ENCODE assay signal across 21 cellular contexts in genomic region chr16:11229906-11230305, GRCh38. TPM values are rescaled to one million over a fixed set of nuclear protein-coding genes. Genes with fewer than 3 reads are reported as not detected.
DNase-seq lines count a peak whose midpoint lies in the region; ATAC-seq and TF ChIP-seq lines count a peak whose summit lies in the region.
"Had no signal": no experiment of that assay in that cellular context is flagged by ENCODE, and none has a peak within 500 bp of the region (broad histone marks: within the 10 kb centered on the region; RNA-seq: fewer than 3 reads in every experiment).

No MANE protein-coding gene starts in this region.

- no peak overlapping the region for H3K4me3 ChIP-seq in CD4-positive, CD25-positive, alpha-beta regulatory T cell (ENCODE audit: low read depth, low read length)
- no peak overlapping the region for H3K4me3 ChIP-seq in DND-41 (ENCODE audit: low read depth in 1 of 2, low read length in 2 of 2)
- H3K4me3 ChIP-seq: heart right ventricle had no signal

- no peak for ATAC-seq in CD4-positive, CD25-positive, alpha-beta regulatory T cell (ENCODE audit: low read depth in 2 of 2)
- ATAC-seq in DND-41 (ENCODE audit: insufficient read depth, low read depth) (no peak), left colon (peak; percentile 48), GM18520 (IDR thresholded peaks at IDR 0.05; ENCODE audit: unreplicated experiment) (no peak)
- ATAC-seq: HCT116, heart right ventricle had no signal

- H3K4me3 Mint-ChIP-seq in CD4-positive, CD25-positive, alpha-beta regulatory T cell = no peak overlapping the region
- H3K4me3 Mint-ChIP-seq in activated CD4-positive, alpha-beta memory T cell treated with anti-CD3 and anti-CD28 coated beads for 36 hours = no peak overlapping the region

- no peaks in the 10 kb centered on the region for H3K9me3 Mint-ChIP-seq in CD4-positive, CD25-positive, alpha-beta regulatory T cell
- H3K9me3 Mint-ChIP-seq in activated CD4-positive, alpha-beta memory T cell treated with anti-CD3 and anti-CD28 coated beads for 36 hours = no peaks in the 10 kb centered on the region

- intact Hi-C loops in activated CD4-positive, alpha-beta memory T cell treated with anti-CD3 and anti-CD28 coated beads for 36 hours (cut with micrococcal nuclease) = no loop called here
- intact Hi-C loops in left colon (cut with DNase I, micrococcal nuclease) = no loop called here

- H2AFZ ChIP-seq in DND-41 (ENCODE audit: low read depth, low read length) = no peak overlapping the region

- H3K36me3 Mint-ChIP-seq in CD4-positive, CD25-positive, alpha-beta regulatory T cell = no peaks in the 10 kb centered on the region
- H3K36me3 Mint-ChIP-seq in activated CD4-positive, alpha-beta memory T cell treated with anti-CD3 and anti-CD28 coated beads for 36 hours = no peaks in the 10 kb centered on the region

- H3K27me3 Mint-ChIP-seq in CD4-positive, CD25-positive, alpha-beta regulatory T cell = peaks cover 5% of the 10 kb centered on the region
- H3K27me3 Mint-ChIP-seq in activated CD4-positive, alpha-beta memory T cell treated with anti-CD3 and anti-CD28 coated beads for 36 hours = no peaks in the 10 kb centered on the region

- TF ChIP-seq CTCF in DND-41 (IDR thresholded peaks at IDR 0.05; ENCODE audit: borderline replicate concordance, extremely low read depth, low read length, poor library complexity, severe bottlenecking) = no peak

- H4K20me1 ChIP-seq in DND-41 (ENCODE audit: insufficient read depth, low read length) = no peaks in the 10 kb centered on the region

- H3K36me3 ChIP-seq in CD4-positive, CD25-positive, alpha-beta regulatory T cell (ENCODE audit: control insufficient read depth, insufficient read depth, low read length) = no peaks in the 10 kb centered on the region
- H3K36me3 ChIP-seq in DND-41 (ENCODE audit: insufficient read depth, low read length) = no peaks in the 10 kb centered on the region
- H3K36me3 ChIP-seq: heart right ventricle had no signal

- no peaks in the 10 kb centered on the region for H3K27me3 ChIP-seq in CD4-positive, CD25-positive, alpha-beta regulatory T cell (ENCODE audit: control insufficient read depth, insufficient read depth, low read length)
- H3K27me3 ChIP-seq in DND-41 (ENCODE audit: insufficient read depth, low read length, poor library complexity) = no peaks in the 10 kb centered on the region

- H3K9me3 ChIP-seq in CD4-positive, CD25-positive, alpha-beta regulatory T cell (ENCODE audit: control insufficient read depth in 2 of 2, low read length in 2 of 2) = no peaks in the 10 kb centered on the region
- H3K9me3 ChIP-seq in DND-41 (ENCODE audit: insufficient read depth, low read length, severe bottlenecking) = no peaks in the 10 kb centered on the region
- H3K9me3 ChIP-seq: heart right ventricle had no signal

- H3K4me1 Mint-ChIP-seq in CD4-positive, CD25-positive, alpha-beta regulatory T cell = peaks cover 9 to 77% (median 43%) of the 10 kb centered on the region in 4 donors
- peaks cover 77% of the 10 kb centered on the region for H3K4me1 Mint-ChIP-seq in activated CD4-positive, alpha-beta memory T cell treated with anti-CD3 and anti-CD28 coated beads for 36 hours (ENCODE audit: low read depth)

- peak overlapping the region; percentile 65 to 86 (median 67) for H3K27ac Mint-ChIP-seq in CD4-positive, CD25-positive, alpha-beta regulatory T cell
- peak overlapping the region; percentile 29 for H3K27ac Mint-ChIP-seq in activated CD4-positive, alpha-beta memory T cell treated with anti-CD3 and anti-CD28 coated beads for 36 hours

- H3K4me1 ChIP-seq in CD4-positive, CD25-positive, alpha-beta regulatory T cell (ENCODE audit: control insufficient read depth, insufficient read depth, low read length, poor library complexity, severe bottlenecking) = peaks cover 45% of the 10 kb centered on the region
- peaks cover 78% of the 10 kb centered on the region for H3K4me1 ChIP-seq in DND-41 (ENCODE audit: insufficient read depth, low read length)

- H3K9ac ChIP-seq in DND-41 (ENCODE audit: low read depth, low read length) = 0 out of 2 replicates have a peak overlapping the region, but pooled peaks have one; percentile 3

- peaks cover 10% of the 10 kb centered on the region; the same call in 1 of the 2 replicates for H3K79me2 ChIP-seq in DND-41 (ENCODE audit: insufficient read depth, low read length)

- CTCF ChIA-PET in activated CD4-positive, alpha-beta memory T cell treated with anti-CD3 and anti-CD28 coated beads for 36 hours (lab: Charles Lee) = interaction anchor here (0.8 kb wide), 1 partner anchor 26 kb away, joined by 3 read pairs; the partner anchor contains the start of gene SOCS1

- no peak overlapping the region for H3K4me2 ChIP-seq in DND-41 (ENCODE audit: insufficient read depth, low read length)

- POLR2A ChIA-PET in activated CD4-positive, alpha-beta memory T cell treated with anti-CD3 and anti-CD28 coated beads for 36 hours (lab: Charles Lee) = interaction anchor here (1.5 to 5.2 kb wide), 2 partner anchors 22 to 25 kb away, joined by 4 to 47 read pairs; partner anchors contain the start of gene SOCS1

- H3K27ac ChIP-seq in CD4-positive, CD25-positive, alpha-beta regulatory T cell (ENCODE audit: insufficient read depth, low read length, poor library complexity, severe bottlenecking) = no peak overlapping the region
- peak overlapping the region; percentile 70 for H3K27ac ChIP-seq in DND-41 (ENCODE audit: low read length)
- H3K27ac ChIP-seq: heart right ventricle had no signal

- DNase-seq in CD4-positive, CD25-positive, alpha-beta regulatory T cell = no peak
- DNase-seq in DND-41 = no peak
- DNase-seq in activated CD4-positive, alpha-beta memory T cell treated with anti-CD3 and anti-CD28 coated beads for 36 hours = no peak
- peak in 1 of 2 donors; percentile 40 for DNase-seq in left colon
- no peak for DNase-seq in HK-2 (ENCODE audit: unreplicated experiment)
- no peak for DNase-seq in SHP77 treated with DMSO at 0.1 percent for 48 hours (lab: John Stamatoyannopoulos, UW)
- DNase-seq in medulla oblongata (ENCODE audit: extremely low spot score) = no peak
- DNase-seq: DMS79 treated with DMSO at 0.1 percent for 48 hours, heart right ventricle, KBM-7, kidney glomerular epithelial cell, NCI-H1436 treated with DMSO at 0.1 percent for 48 hours, NCI-H748 treated with DMSO at 0.1 percent for 48 hours, T-helper 9 cell, trophoblast cell had no signal

RNA-seq across cellular contexts. Expression of gene SOCS1, which starts 26.1 kb away (rescaled TPM):
- total RNA-seq in CD4-positive, CD25-positive, alpha-beta regulatory T cell = 91.5 TPM
- polyA plus RNA-seq in CD4-positive, CD25-positive, alpha-beta regulatory T cell = 10 to 100 TPM in 2 of 4 donors, 1 to 10 TPM in 2; 8.6 to 15.2 (median 9.7) TPM
- 100 to 1,000 TPM; 146 to 152 TPM for total RNA-seq in activated CD4-positive, alpha-beta memory T cell treated with anti-CD3 and anti-CD28 coated beads for 36 hours
- total RNA-seq in left colon = 1 to 10 TPM; 4.7 to 4.9 TPM

RNA-seq across cellular contexts. Expression of gene TNP2, which starts 39.2 kb away (rescaled TPM):
- total RNA-seq in CD4-positive, CD25-positive, alpha-beta regulatory T cell = not detected
- not detected for polyA plus RNA-seq in CD4-positive, CD25-positive, alpha-beta regulatory T cell
- not detected for total RNA-seq in activated CD4-positive, alpha-beta memory T cell treated with anti-CD3 and anti-CD28 coated beads for 36 hours
- total RNA-seq in left colon = not detected
- total RNA-seq: epithelial cell of proximal tubule, heart right ventricle, myocyte had no signal
- polyA plus RNA-seq: adipose tissue, BJ, heart right ventricle had no signal

RNA-seq across cellular contexts. Expression of gene PRM3, which starts 43.5 kb away (rescaled TPM):
- total RNA-seq in CD4-positive, CD25-positive, alpha-beta regulatory T cell = not detected
- polyA plus RNA-seq in CD4-positive, CD25-positive, alpha-beta regulatory T cell = not detected
- total RNA-seq in activated CD4-positive, alpha-beta memory T cell treated with anti-CD3 and anti-CD28 coated beads for 36 hours = not detected
- not detected for total RNA-seq in left colon
- total RNA-seq: epithelial cell of proximal tubule, heart right ventricle, myocyte had no signal
- polyA plus RNA-seq: adipose tissue, BJ, heart right ventricle had no signal

RNA-seq across cellular contexts. Expression of gene PRM2, which starts 46.4 kb away (rescaled TPM):
- total RNA-seq in CD4-positive, CD25-positive, alpha-beta regulatory T cell = not detected
- polyA plus RNA-seq in CD4-positive, CD25-positive, alpha-beta regulatory T cell = not detected
- not detected for total RNA-seq in activated CD4-positive, alpha-beta memory T cell treated with anti-CD3 and anti-CD28 coated beads for 36 hours
- total RNA-seq in left colon = not detected
- total RNA-seq: epithelial cell of proximal tubule, heart right ventricle, myocyte had no signal
- polyA plus RNA-seq: adipose tissue, BJ, heart right ventricle had no signal

RNA-seq across cellular contexts. Expression of gene PRM1, which starts 51.2 kb away (rescaled TPM):
- total RNA-seq in CD4-positive, CD25-positive, alpha-beta regulatory T cell = not detected
- not detected for polyA plus RNA-seq in CD4-positive, CD25-positive, alpha-beta regulatory T cell
- not detected for total RNA-seq in activated CD4-positive, alpha-beta memory T cell treated with anti-CD3 and anti-CD28 coated beads for 36 hours
- not detected for total RNA-seq in left colon
- total RNA-seq: epithelial cell of proximal tubule, heart right ventricle, myocyte had no signal
- polyA plus RNA-seq: adipose tissue, BJ, heart right ventricle had no signal

Comparison
In these comparisons a context has a peak if more than half of its experiments do, and no peak if none do; other contexts are left out.
1. RNA of gene SOCS1, which starts 26.1 kb away (total RNA-seq): 146 to 152 TPM in activated CD4-positive, alpha-beta memory T cell treated with anti-CD3 and anti-CD28 coated beads for 36 hours and 91.5 TPM in CD4-positive, CD25-positive, alpha-beta regulatory T cell (single experiment); 4.7 to 4.9 TPM in left colon; every median in the first group is over 10 times any median in the second.